Comparison of ENCODE assay signal across 8 cellular contexts in the genomic region with DNA sequence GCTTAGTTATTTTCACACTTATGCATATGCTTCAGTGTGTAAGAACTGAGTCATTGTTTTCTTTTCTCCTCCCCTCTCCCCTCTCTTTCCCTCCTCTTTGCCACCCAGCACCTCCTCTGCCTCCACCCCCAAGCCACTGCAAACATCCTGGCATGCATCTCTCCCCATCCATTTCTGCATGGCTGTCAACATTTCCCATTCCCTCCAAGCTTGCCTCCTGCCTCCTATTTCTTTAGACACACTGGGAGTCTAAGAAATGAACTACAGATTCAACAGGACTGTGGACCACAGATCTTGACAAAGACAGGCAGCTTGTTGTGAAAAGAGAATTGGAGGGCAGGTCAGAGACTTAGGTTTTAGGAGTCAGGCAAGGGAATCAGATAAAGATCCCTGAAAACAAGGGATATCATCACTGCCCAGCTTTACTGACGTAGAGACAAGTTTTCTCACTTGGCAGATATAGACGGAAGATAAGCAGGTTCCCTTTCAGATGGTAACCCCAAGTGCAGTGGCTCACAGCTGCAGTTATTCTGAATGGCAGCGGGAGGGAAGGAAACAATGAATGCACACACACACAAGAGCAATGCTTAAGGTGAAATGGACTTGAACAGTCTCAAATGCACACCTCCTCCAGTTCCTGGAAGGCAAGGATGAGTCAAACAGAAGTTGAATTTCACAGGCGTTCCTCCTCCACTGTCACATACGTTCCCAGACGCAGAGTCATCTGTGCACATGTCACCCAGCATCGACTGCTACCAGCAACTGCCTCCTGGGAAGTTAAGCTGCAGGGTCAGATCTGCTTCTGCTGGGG. TPM values are rescaled to one million over a fixed set of nuclear protein-coding genes. Genes with fewer than 3 reads are reported as not detected.
DNase-seq lines count a peak whose midpoint lies in the region; TF ChIP-seq lines count a peak whose summit lies in the region.

No MANE protein-coding gene starts in this region.

- H3K27me3 ChIP-seq in uterus: no peaks in the 10 kb centered on the region

- no peak for TF ChIP-seq CTCF in uterus (IDR thresholded peaks at IDR 0.05)

- no peak for TF ChIP-seq POLR2A in uterus (IDR thresholded peaks at IDR 0.05)

- H3K4me1 ChIP-seq in uterus: peaks cover 0 to 3% of the 10 kb centered on the region in 2 donors

- peak; percentile 23 to 51 for DNase-seq in NCI-H187 (lab: John Stamatoyannopoulos, UW)
- DNase-seq in NCI-H187 treated with DMSO at 0.1 percent for 48 hours (lab: John Stamatoyannopoulos, UW): no peak
- peak; percentile 12 to 35 for DNase-seq in activated CD4-positive, alpha-beta T cell treated with anti-CD3 and anti-CD28 coated beads, Interleukin-2, amount 50 U/mL, for 4 hours
- peak; percentile 42 for DNase-seq in foreskin melanocyte
- DNase-seq in stimulated activated CD8-positive, alpha-beta memory T cell treated with anti-CD3 and anti-CD28 coated beads, Interleukin-4, amount 100 ng/mL, for 24 hours (ENCODE audit: low read depth): peak; percentile 33
- no peak for DNase-seq in NCI-H748 treated with DMSO at 0.1 percent for 48 hours (lab: John Stamatoyannopoulos, UW)
- no peak for DNase-seq in NCI-H146 (lab: John Stamatoyannopoulos, UW)
- DNase-seq in uterus: no peak

- H3K27ac ChIP-seq in uterus: no peak overlapping the region

- intact Hi-C loops in uterus (cut with DNase I; ENCODE audit: low total_unique reads): no loop called here

- no peak overlapping the region for H3K4me3 ChIP-seq in uterus

- H3K36me3 ChIP-seq in uterus: no peaks in the 10 kb centered on the region

- no peaks in the 10 kb centered on the region for H3K9me3 ChIP-seq in uterus

RNA-seq across cellular contexts. Expression of gene HIVEP3, which starts 56.1 kb away (rescaled TPM):
- total RNA-seq in uterus: 1 to 10 TPM in 3 of 4 donors, under 1 TPM in 1; 0.51 to 7.6 (median 2.9) TPM

Comparison
In these comparisons a context has a peak if more than half of its experiments do, and no peak if none do; other contexts are left out.
1. DNase-seq: peak in NCI-H187 (2 of 2), activated CD4-positive, alpha-beta T cell treated with anti-CD3 and anti-CD28 coated beads, Interleukin-2, amount 50 U/mL, for 4 hours (2 of 2), foreskin melanocyte (single experiment) and stimulated activated CD8-positive, alpha-beta memory T cell treated with anti-CD3 and anti-CD28 coated beads, Interleukin-4, amount 100 ng/mL, for 24 hours (single experiment); none in NCI-H187 treated with DMSO at 0.1 percent for 48 hours (single experiment), NCI-H748 treated with DMSO at 0.1 percent for 48 hours (single experiment), NCI-H146 (single experiment) and uterus (0 of 2).